ENCODE assay signal across 1 cellular context in genomic region chr19:38899447-38900219, GRCh38.
TF ChIP-seq lines count a peak whose summit lies in the region.

NFKBIB (plus strand) TSS chr19:38899969; CDS start chr19:38900033, 64 bp downstream.
SIRT2 (minus strand) TSS chr19:38899618; CDS start chr19:38899521, 97 bp downstream.

TF ChIP-seq in HepG2, 621 proteins besides CTCF, POLR2A, EP300 and RAD21 (continued from another document and continues in another):
- TF ChIP-seq ZGPAT (CRISPR knock-in tag; IDR thresholded peaks at IDR 0.05) (peak; percentile 79; the same call in 1 of the 2 replicates), KDM2A (CRISPR knock-in tag; IDR thresholded peaks at IDR 0.05; ENCODE audit: borderline replicate concordance, low read depth) (peak; percentile 85), UBTF (CRISPR knock-in tag; IDR thresholded peaks at IDR 0.05) (0 out of 2 replicates have a peak, but pooled peaks have one; percentile 54), HOXA5 (CRISPR knock-in tag; IDR thresholded peaks at IDR 0.05) (peak; percentile 38; the same call in 1 of the 2 replicates), GATAD1 (CRISPR knock-in tag; IDR thresholded peaks at IDR 0.05) (peak; percentile 79), ARID3A (IDR thresholded peaks at IDR 0.05; ENCODE audit: low read depth, low read length) (no peak), ARID5B (CRISPR knock-in tag; IDR thresholded peaks at IDR 0.05) (peak; percentile 18; the same call in 1 of the 2 replicates), ERF (CRISPR knock-in tag; IDR thresholded peaks at IDR 0.05) (peak; percentile 62; the same call in 1 of the 2 replicates), THRA (CRISPR knock-in tag; IDR thresholded peaks at IDR 0.05; ENCODE audit: borderline replicate concordance) (0 out of 2 replicates have a peak, but pooled peaks have one; percentile 32), PHF20 (CRISPR knock-in tag; IDR thresholded peaks at IDR 0.05) (peak; percentile 68), CBX1 (IDR thresholded peaks at IDR 0.05; ENCODE audit: low read depth) (no peak), SRSF4 (IDR thresholded peaks at IDR 0.05; ENCODE audit: low read depth, low read length, poor library complexity, severe bottlenecking) (no peak), ZBED4 (CRISPR knock-in tag; IDR thresholded peaks at IDR 0.05; ENCODE audit: borderline replicate concordance) (peak; percentile 68; the same call in 1 of the 2 replicates), ZNF639 (CRISPR knock-in tag; conservative IDR thresholded peaks at IDR 0.05) (peak; percentile 70; the same call in 1 of the 2 replicates), ZXDC (CRISPR knock-in tag; IDR thresholded peaks at IDR 0.05) (no peak), ZNF263 (CRISPR knock-in tag; IDR thresholded peaks at IDR 0.05) (peak; percentile 95), KDM5B (CRISPR knock-in tag; IDR thresholded peaks at IDR 0.05; ENCODE audit: borderline replicate concordance) (peak; percentile 46; the same call in 1 of the 2 replicates), FOXP1 (IDR thresholded peaks at IDR 0.05) (no peak), FOXP1 (CRISPR knock-in tag; IDR thresholded peaks at IDR 0.05) (0 out of 2 replicates have a peak, but pooled peaks have one; percentile 36), TCF7 (IDR thresholded peaks at IDR 0.05; ENCODE audit: low read depth) (0 out of 2 replicates have a peak, but pooled peaks have one; percentile 10), ZNF772 (CRISPR knock-in tag; IDR thresholded peaks at IDR 0.05) (peak; percentile 27; the same call in 1 of the 2 replicates), MXD3 (CRISPR knock-in tag; IDR thresholded peaks at IDR 0.05) (peak; percentile 43; the same call in 1 of the 2 replicates), CSRNP1 (CRISPR knock-in tag; IDR thresholded peaks at IDR 0.05) (0 out of 2 replicates have a peak, but pooled peaks have one; percentile 46), ZBTB44 (CRISPR knock-in tag; IDR thresholded peaks at IDR 0.05) (no peak), ZNF335 (CRISPR knock-in tag; IDR thresholded peaks at IDR 0.05) (0 out of 2 replicates have a peak, but pooled peaks have one; percentile 49), PTBP1 (IDR thresholded peaks at IDR 0.05; ENCODE audit: low read depth, low read length, poor library complexity, severe bottlenecking) (peak; percentile 13), THYN1 (CRISPR knock-in tag; IDR thresholded peaks at IDR 0.05; ENCODE audit: borderline replicate concordance, low read depth) (no peak), ELF4 (CRISPR knock-in tag; IDR thresholded peaks at IDR 0.05; ENCODE audit: borderline replicate concordance) (peak; percentile 88; the same call in 1 of the 2 replicates)
